20 cellular contexts compared by ENCODE assay signal in the genomic region with DNA sequence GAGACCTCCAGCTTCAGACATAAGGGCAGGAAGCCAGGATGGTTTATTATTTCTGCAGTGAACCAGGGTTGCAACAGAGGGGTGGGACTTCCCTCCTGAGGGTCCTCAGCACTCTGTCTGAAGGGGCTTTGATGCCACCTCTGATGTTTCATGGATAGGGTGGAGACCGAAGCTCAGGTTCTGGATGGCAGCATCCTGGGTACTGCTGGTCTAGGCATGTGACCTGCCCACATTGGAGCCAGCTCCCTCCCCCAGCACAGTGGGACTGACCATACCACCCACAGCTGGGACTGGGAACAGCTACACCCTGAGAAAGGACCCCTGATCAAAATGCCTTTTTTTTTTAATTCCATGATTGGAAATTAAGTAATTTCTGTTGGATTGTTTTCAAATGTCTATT.
DNase-seq lines count a peak whose midpoint lies in the region; ATAC-seq and TF ChIP-seq lines count a peak whose summit lies in the region.
"Had no signal": no experiment of that assay in that cellular context is flagged by ENCODE, and none has a peak within 500 bp of the region (broad histone marks: within the 10 kb centered on the region; RNA-seq: fewer than 3 reads in every experiment).

No MANE protein-coding gene starts in this region.

- no peaks in the 10 kb centered on the region for H3K4me1 Mint-ChIP-seq in osteocyte (ENCODE audit: unreplicated experiment)
- no peaks in the 10 kb centered on the region for H3K4me1 Mint-ChIP-seq in CD8-positive, alpha-beta memory T cell
- H3K4me1 Mint-ChIP-seq: CD4-positive, alpha-beta memory T cell; CD4-positive, CD25-positive, alpha-beta regulatory T cell had no signal

- CTCF ChIA-PET in CD8-positive, alpha-beta memory T cell (lab: Charles Lee) = no interaction called here

- no peak overlapping the region for H3K4me3 ChIP-seq in esophagus muscularis mucosa
- H3K4me3 ChIP-seq in gastroesophageal sphincter = no peak overlapping the region
- no peak overlapping the region for H3K4me3 ChIP-seq in CD8-positive, alpha-beta memory T cell (ENCODE audit: low read length)
- H3K4me3 ChIP-seq: BLaER1, GM12878 had no signal

- no CpG with 5 or more reads among the region's 1 CpG for WGBS in esophagus muscularis mucosa
- no CpG with 5 or more reads among the region's 1 CpG for WGBS in gastroesophageal sphincter (ENCODE audit: low coverage in 1 of 2), 2 donors

- no peaks in the 10 kb centered on the region for H3K27me3 Mint-ChIP-seq in osteocyte (ENCODE audit: unreplicated experiment)
- H3K27me3 Mint-ChIP-seq in CD8-positive, alpha-beta memory T cell = no peaks in the 10 kb centered on the region
- H3K27me3 Mint-ChIP-seq: CD4-positive, alpha-beta memory T cell; CD4-positive, CD25-positive, alpha-beta regulatory T cell had no signal

- no peaks in the 10 kb centered on the region for H3K36me3 Mint-ChIP-seq in osteocyte (ENCODE audit: unreplicated experiment)
- no peaks in the 10 kb centered on the region for H3K36me3 Mint-ChIP-seq in CD8-positive, alpha-beta memory T cell
- H3K36me3 Mint-ChIP-seq: CD14-positive monocyte; CD4-positive, alpha-beta memory T cell; CD4-positive, CD25-positive, alpha-beta regulatory T cell had no signal

- TF ChIP-seq EP300 in esophagus muscularis mucosa (IDR thresholded peaks at IDR 0.05) = no peak
- TF ChIP-seq EP300 in gastroesophageal sphincter (IDR thresholded peaks at IDR 0.05) = no peak

- H3K4me3 Mint-ChIP-seq in osteocyte (ENCODE audit: unreplicated experiment) = no peak overlapping the region
- H3K4me3 Mint-ChIP-seq in CD8-positive, alpha-beta memory T cell = no peak overlapping the region
- H3K4me3 Mint-ChIP-seq: CD14-positive monocyte; CD4-positive, alpha-beta memory T cell; CD4-positive, CD25-positive, alpha-beta regulatory T cell had no signal

- POLR2A ChIA-PET in CD8-positive, alpha-beta memory T cell (lab: Charles Lee) = no interaction called here

- ATAC-seq in gastroesophageal sphincter = peak; percentile 34
- no peak for ATAC-seq in HG02973 (IDR thresholded peaks at IDR 0.05; ENCODE audit: unreplicated experiment)
- ATAC-seq: GM12878 had no signal

- no peak overlapping the region for H3K27ac ChIP-seq in esophagus muscularis mucosa (replicated peaks in 1 of 4)
- H3K27ac ChIP-seq in gastroesophageal sphincter = no peak overlapping the region
- H3K27ac ChIP-seq in CD8-positive, alpha-beta memory T cell (ENCODE audit: low read depth, low read length) = no peak overlapping the region
- H3K27ac ChIP-seq: BLaER1 had no signal

- no peaks in the 10 kb centered on the region for H3K36me3 ChIP-seq in esophagus muscularis mucosa
- no peaks in the 10 kb centered on the region for H3K36me3 ChIP-seq in gastroesophageal sphincter
- no peaks in the 10 kb centered on the region for H3K36me3 ChIP-seq in CD8-positive, alpha-beta memory T cell (ENCODE audit: insufficient read depth, low read length)
- H3K36me3 ChIP-seq: BE2C, BLaER1 had no signal

- H3K4me1 ChIP-seq in esophagus muscularis mucosa = no peaks in the 10 kb centered on the region
- no peaks in the 10 kb centered on the region for H3K4me1 ChIP-seq in gastroesophageal sphincter
- no peaks in the 10 kb centered on the region for H3K4me1 ChIP-seq in CD8-positive, alpha-beta memory T cell (ENCODE audit: insufficient read depth, low read length)
- H3K4me1 ChIP-seq: BE2C, Caco-2 had no signal

- intact Hi-C loops in esophagus muscularis mucosa (cut with DNase I) = no loop called here

- no peaks in the 10 kb centered on the region for H3K27me3 ChIP-seq in esophagus muscularis mucosa
- no peaks in the 10 kb centered on the region for H3K27me3 ChIP-seq in gastroesophageal sphincter
- H3K27me3 ChIP-seq in CD8-positive, alpha-beta memory T cell (ENCODE audit: insufficient read depth, low read length, poor library complexity, severe bottlenecking) = no peaks in the 10 kb centered on the region
- H3K27me3 ChIP-seq: BE2C, BLaER1 had no signal

- H3K9me3 ChIP-seq in esophagus muscularis mucosa = no peaks in the 10 kb centered on the region
- no peaks in the 10 kb centered on the region for H3K9me3 ChIP-seq in gastroesophageal sphincter
- H3K9me3 ChIP-seq in CD8-positive, alpha-beta memory T cell (ENCODE audit: low read length) = no peaks in the 10 kb centered on the region
- H3K9me3 ChIP-seq: BE2C, Caco-2 had no signal

- peaks cover 43% of the 10 kb centered on the region for H3K9me3 Mint-ChIP-seq in osteocyte (ENCODE audit: unreplicated experiment)
- H3K9me3 Mint-ChIP-seq in CD8-positive, alpha-beta memory T cell = peaks cover 0 to 4% (median 2%) of the 10 kb centered on the region in 5 donors

- TF ChIP-seq CTCF in esophagus muscularis mucosa (IDR thresholded peaks at IDR 0.05) (no peak), gastroesophageal sphincter (IDR thresholded peaks at IDR 0.05) (no peak), osteocyte (IDR thresholded peaks at IDR 0.05) (no peak)

- TF ChIP-seq POLR2A in esophagus muscularis mucosa (IDR thresholded peaks at IDR 0.05; ENCODE audit: low read depth) = no peak
- TF ChIP-seq POLR2A in gastroesophageal sphincter (IDR thresholded peaks at IDR 0.05) = no peak

- DNase-seq in esophagus muscularis mucosa (ENCODE audit: extremely low spot score) (peak; percentile 77), osteocyte (ENCODE audit: extremely low spot score, unreplicated experiment) (peak; percentile 68)
- DNase-seq in CD8-positive, alpha-beta memory T cell = no peak
- DNase-seq: 8988T; ACHN; BE2C; C1 segment of cervical spinal cord; Caco-2; Calu3; CD4-positive, alpha-beta memory T cell; CD4-positive, CD25-positive, alpha-beta regulatory T cell; DMS79; DND-41; EL; GDM1 had no signal

- no peak overlapping the region for H3K27ac Mint-ChIP-seq in osteocyte (ENCODE audit: unreplicated experiment)
- H3K27ac Mint-ChIP-seq in CD8-positive, alpha-beta memory T cell = no peak overlapping the region
- H3K27ac Mint-ChIP-seq: CD14-positive monocyte; CD4-positive, alpha-beta memory T cell; CD4-positive, CD25-positive, alpha-beta regulatory T cell had no signal

Comparison
In these comparisons a context has a peak if more than half of its experiments do, and no peak if none do; other contexts are left out.
1. DNase-seq: peak in esophagus muscularis mucosa (single experiment) and osteocyte (single experiment); none in CD8-positive, alpha-beta memory T cell (0 of 5).